Comparison of ENCODE assay signal across 1 cellular context in the genomic region with DNA sequence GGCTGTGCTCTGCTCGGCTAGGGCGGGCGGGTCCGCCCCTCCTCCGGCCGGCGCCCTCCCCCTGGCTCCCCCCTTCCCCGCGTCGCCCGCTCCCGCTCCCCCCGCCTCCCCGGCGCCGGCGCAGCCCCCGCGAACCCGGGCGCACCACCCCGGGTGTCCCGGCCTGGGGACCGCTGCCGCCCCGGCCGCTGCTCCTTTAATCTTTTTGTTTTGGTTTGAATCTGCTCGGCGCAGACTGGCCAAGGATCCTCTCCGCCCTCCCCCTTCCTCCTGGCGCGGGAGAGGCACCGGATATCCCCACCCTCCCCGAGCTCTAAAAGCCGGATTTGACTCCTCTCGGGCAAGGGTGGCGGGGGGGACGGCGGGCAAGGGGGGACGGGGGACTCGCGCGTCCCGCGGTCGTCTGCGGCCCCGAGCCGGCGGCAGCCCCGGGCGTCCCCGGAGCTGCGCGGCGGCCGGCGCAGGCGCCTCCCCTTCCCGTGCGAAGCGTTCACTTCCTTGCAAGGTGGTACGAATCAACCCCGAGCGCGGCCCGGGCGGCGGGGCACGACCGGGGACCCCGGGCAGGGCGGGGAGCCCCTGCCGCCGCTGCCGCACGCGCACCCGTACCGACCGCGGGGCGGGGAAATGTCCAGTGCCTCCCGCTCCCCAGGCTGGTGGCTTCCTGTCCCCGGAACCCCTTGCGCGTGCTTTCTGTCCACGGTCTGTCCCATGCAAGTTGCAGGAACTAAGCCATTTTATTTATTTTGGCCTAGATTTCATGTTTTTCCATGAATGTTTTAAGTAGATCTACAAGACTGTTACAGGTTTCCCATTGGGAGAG.
TF ChIP-seq lines count a peak whose summit lies in the region.

A gene with protein sequence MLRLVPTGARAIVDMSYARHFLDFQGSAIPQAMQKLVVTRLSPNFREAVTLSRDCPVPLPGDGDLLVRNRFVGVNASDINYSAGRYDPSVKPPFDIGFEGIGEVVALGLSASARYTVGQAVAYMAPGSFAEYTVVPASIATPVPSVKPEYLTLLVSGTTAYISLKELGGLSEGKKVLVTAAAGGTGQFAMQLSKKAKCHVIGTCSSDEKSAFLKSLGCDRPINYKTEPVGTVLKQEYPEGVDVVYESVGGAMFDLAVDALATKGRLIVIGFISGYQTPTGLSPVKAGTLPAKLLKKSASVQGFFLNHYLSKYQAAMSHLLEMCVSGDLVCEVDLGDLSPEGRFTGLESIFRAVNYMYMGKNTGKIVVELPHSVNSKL (minus strand): TSS at position 11 of the 823 bp plus-strand sequence. CDS start 81 bp downstream, outside the sequence.

TF ChIP-seq in K562, 482 proteins besides CTCF, POLR2A, EP300 and RAD21 (continued from another document and continues in another):
- no peak for TF ChIP-seq RUNX1 (IDR thresholded peaks at IDR 0.05; ENCODE audit: low read depth)
- no peak for TF ChIP-seq ZNF77 (CRISPR knock-in tag; IDR thresholded peaks at IDR 0.05)
- TF ChIP-seq SRSF1 (IDR thresholded peaks at IDR 0.05; ENCODE audit: low read depth, low read length), result no peak
- TF ChIP-seq, protein P1, sequence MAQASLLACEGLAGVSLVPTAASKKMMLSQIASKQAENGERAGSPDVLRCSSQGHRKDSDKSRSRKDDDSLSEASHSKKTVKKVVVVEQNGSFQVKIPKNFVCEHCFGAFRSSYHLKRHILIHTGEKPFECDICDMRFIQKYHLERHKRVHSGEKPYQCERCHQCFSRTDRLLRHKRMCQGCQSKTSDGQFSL (CRISPR knock-in tag; IDR thresholded peaks at IDR 0.05), result peak; percentile 16; the same call in 1 of the 2 replicates
- TF ChIP-seq, protein P1 (tag; IDR thresholded peaks at IDR 0.05), result 0 out of 4 replicates have a peak, but pooled peaks of 1 of the 2 experiments have one; percentile 23
- TF ChIP-seq MYC (IDR thresholded peaks at IDR 0.05; ENCODE audit: low read depth, low read length), result peak; percentile 49; the same call in 1 of the 2 replicates
- TF ChIP-seq MYC (CRISPR knock-in tag; IDR thresholded peaks at IDR 0.05; ENCODE audit: borderline replicate concordance, low read depth), result no peak
- TF ChIP-seq, protein P2, sequence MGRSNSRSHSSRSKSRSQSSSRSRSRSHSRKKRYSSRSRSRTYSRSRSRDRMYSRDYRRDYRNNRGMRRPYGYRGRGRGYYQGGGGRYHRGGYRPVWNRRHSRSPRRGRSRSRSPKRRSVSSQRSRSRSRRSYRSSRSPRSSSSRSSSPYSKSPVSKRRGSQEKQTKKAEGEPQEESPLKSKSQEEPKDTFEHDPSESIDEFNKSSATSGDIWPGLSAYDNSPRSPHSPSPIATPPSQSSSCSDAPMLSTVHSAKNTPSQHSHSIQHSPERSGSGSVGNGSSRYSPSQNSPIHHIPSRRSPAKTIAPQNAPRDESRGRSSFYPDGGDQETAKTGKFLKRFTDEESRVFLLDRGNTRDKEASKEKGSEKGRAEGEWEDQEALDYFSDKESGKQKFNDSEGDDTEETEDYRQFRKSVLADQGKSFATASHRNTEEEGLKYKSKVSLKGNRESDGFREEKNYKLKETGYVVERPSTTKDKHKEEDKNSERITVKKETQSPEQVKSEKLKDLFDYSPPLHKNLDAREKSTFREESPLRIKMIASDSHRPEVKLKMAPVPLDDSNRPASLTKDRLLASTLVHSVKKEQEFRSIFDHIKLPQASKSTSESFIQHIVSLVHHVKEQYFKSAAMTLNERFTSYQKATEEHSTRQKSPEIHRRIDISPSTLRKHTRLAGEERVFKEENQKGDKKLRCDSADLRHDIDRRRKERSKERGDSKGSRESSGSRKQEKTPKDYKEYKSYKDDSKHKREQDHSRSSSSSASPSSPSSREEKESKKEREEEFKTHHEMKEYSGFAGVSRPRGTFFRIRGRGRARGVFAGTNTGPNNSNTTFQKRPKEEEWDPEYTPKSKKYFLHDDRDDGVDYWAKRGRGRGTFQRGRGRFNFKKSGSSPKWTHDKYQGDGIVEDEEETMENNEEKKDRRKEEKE (IDR thresholded peaks at IDR 0.05; ENCODE audit: borderline replicate concordance in 1 of 2, control insufficient read depth in 1 of 2, low read depth in 2 of 2, low read length in 1 of 2), result no peak
- TF ChIP-seq FOXA3 (CRISPR knock-in tag; conservative IDR thresholded peaks at IDR 0.05 in 1 of 2, IDR thresholded peaks at IDR 0.05 in 1 of 2), result no peak
- no peak for TF ChIP-seq ZNF780A (CRISPR knock-in tag; IDR thresholded peaks at IDR 0.05)
- TF ChIP-seq SP1 (CRISPR knock-in tag; IDR thresholded peaks at IDR 0.05), result no peak
- TF ChIP-seq, protein P3, sequence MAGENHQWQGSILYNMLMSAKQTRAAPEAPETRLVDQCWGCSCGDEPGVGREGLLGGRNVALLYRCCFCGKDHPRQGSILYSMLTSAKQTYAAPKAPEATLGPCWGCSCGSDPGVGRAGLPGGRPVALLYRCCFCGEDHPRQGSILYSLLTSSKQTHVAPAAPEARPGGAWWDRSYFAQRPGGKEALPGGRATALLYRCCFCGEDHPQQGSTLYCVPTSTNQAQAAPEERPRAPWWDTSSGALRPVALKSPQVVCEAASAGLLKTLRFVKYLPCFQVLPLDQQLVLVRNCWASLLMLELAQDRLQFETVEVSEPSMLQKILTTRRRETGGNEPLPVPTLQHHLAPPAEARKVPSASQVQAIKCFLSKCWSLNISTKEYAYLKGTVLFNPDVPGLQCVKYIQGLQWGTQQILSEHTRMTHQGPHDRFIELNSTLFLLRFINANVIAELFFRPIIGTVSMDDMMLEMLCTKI (IDR thresholded peaks at IDR 0.05; ENCODE audit: partially characterized antibody), result no peak
- no peak for TF ChIP-seq HMG20A (CRISPR knock-in tag; conservative IDR thresholded peaks at IDR 0.05)
- TF ChIP-seq MGA (IDR thresholded peaks at IDR 0.05), result no peak
- TF ChIP-seq PHB2 (IDR thresholded peaks at IDR 0.05; ENCODE audit: low read depth), result no peak
- no peak for TF ChIP-seq ATF2 (CRISPR knock-in tag; IDR thresholded peaks at IDR 0.05)
- TF ChIP-seq RFX5 (IDR thresholded peaks at IDR 0.05; ENCODE audit: low read depth, low read length), result no peak
- TF ChIP-seq IRF9 (tag; IDR thresholded peaks at IDR 0.05), result no peak
- TF ChIP-seq FOXM1 (IDR thresholded peaks at IDR 0.05; ENCODE audit: low read depth), result peak; percentile 74
- peak; percentile 78; the same call in 1 of the 2 replicates for TF ChIP-seq FOXM1 (CRISPR knock-in tag; IDR thresholded peaks at IDR 0.05; ENCODE audit: low read depth)
- no peak for TF ChIP-seq ZNF586 (CRISPR knock-in tag; conservative IDR thresholded peaks at IDR 0.05)
- TF ChIP-seq ZNF217 (CRISPR knock-in tag; IDR thresholded peaks at IDR 0.05), result no peak
- TF ChIP-seq E2F3 (CRISPR knock-in tag; IDR thresholded peaks at IDR 0.05), result no peak
- TF ChIP-seq ZBTB8A (IDR thresholded peaks at IDR 0.05; ENCODE audit: partially characterized antibody), result no peak
- no peak for TF ChIP-seq LCOR (CRISPR knock-in tag; IDR thresholded peaks at IDR 0.05)
- TF ChIP-seq GATAD2B (IDR thresholded peaks at IDR 0.05; ENCODE audit: borderline replicate concordance), result no peak
- no peak for TF ChIP-seq JUN (IDR thresholded peaks at IDR 0.05; ENCODE audit: borderline replicate concordance, low read depth, low read length)
- TF ChIP-seq JUN (CRISPR knock-in tag; IDR thresholded peaks at IDR 0.05; ENCODE audit: borderline replicate concordance), result no peak
- TF ChIP-seq NFYB (IDR thresholded peaks at IDR 0.05; ENCODE audit: extremely low read depth, insufficient read length), result no peak
- TF ChIP-seq PTTG1 (tag; IDR thresholded peaks at IDR 0.05; ENCODE audit: low read depth), result no peak
